In the genomic region with DNA sequence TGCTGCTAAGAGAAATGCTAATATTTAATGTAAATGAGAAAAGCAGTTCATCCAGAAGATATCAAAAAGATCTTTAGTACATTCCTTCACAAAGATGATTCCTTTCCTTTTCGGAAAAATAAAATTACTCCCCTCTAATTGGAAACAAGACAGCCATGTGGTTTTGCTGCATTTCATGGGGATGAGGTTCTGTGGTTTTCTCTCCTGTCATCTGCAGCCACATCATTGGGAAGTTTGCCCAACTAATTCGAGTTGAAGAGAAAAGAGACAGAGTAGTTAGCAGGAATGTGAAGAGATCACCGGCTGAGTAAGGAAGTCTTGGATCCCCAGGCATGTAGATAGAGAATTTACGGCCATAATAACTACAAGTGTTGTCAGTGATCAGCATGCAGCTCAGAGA, we compare ENCODE assay signal across 17 cellular contexts.
DNase-seq lines count a peak whose midpoint lies in the region; ATAC-seq, FAIRE-seq and TF ChIP-seq lines count a peak whose summit lies in the region.
"Had no signal": no experiment of that assay in that cellular context is flagged by ENCODE, and none has a peak within 500 bp of the region (broad histone marks: within the 10 kb centered on the region; RNA-seq: fewer than 3 reads in every experiment).

No MANE protein-coding gene starts in this region.

- H3K27me3 ChIP-seq in astrocyte (ENCODE audit: insufficient read depth, low read length) = no peaks in the 10 kb centered on the region
- H3K27me3 ChIP-seq: gastrocnemius medialis, sigmoid colon, testis had no signal

- H2AFZ ChIP-seq in astrocyte (ENCODE audit: low read depth, low read length) = no peak overlapping the region

- DNase-seq in A172 (ENCODE audit: low spot score) (peak; percentile 87), HK-2 (ENCODE audit: unreplicated experiment) (peak; percentile 43), astrocyte (ENCODE audit: low read depth) (peak; percentile 97), iris pigment epithelial cell (ENCODE audit: low read depth) (peak; percentile 95), GM19239 (ENCODE audit: insufficient read length, low spot score) (no peak), NCI-H2171 (lab: John Stamatoyannopoulos, UW) (no peak)
- no peak for DNase-seq in activated naive CD4-positive, alpha-beta T cell treated with Interleukin-2 at 50 U/mL for 16 hours
- DNase-seq: 8988T, activated gamma-delta T cell, gastrocnemius medialis, Kasumi-1, NCI-H2171 treated with DMSO at 0.1 percent for 48 hours, sigmoid colon, testis had no signal

- H3K79me2 ChIP-seq in astrocyte (ENCODE audit: insufficient read depth, low read length) = no peaks in the 10 kb centered on the region

- no peaks in the 10 kb centered on the region for H4K20me1 ChIP-seq in astrocyte (ENCODE audit: insufficient read depth, low read length)

- H3K27me3 Mint-ChIP-seq in astrocyte (ENCODE audit: low read depth, unreplicated experiment) = no peaks in the 10 kb centered on the region

- peaks cover 4% of the 10 kb centered on the region for H3K9me3 Mint-ChIP-seq in astrocyte (ENCODE audit: unreplicated experiment)

- no peaks in the 10 kb centered on the region for H3K36me3 Mint-ChIP-seq in astrocyte (ENCODE audit: low read depth, unreplicated experiment)

- no peak overlapping the region for H3K4me3 ChIP-seq in astrocyte (ENCODE audit: insufficient read depth, low read depth, low read length)
- H3K4me3 ChIP-seq: gastrocnemius medialis, sigmoid colon, testis had no signal

- peak overlapping the region; percentile 37 for H3K9ac ChIP-seq in astrocyte (ENCODE audit: low read length)

- no peaks in the 10 kb centered on the region for H3K36me3 ChIP-seq in astrocyte (ENCODE audit: insufficient read depth, low read length)
- H3K36me3 ChIP-seq: gastrocnemius medialis, sigmoid colon had no signal

- H3K4me2 ChIP-seq in astrocyte (ENCODE audit: low read length) = peak overlapping the region; percentile 47

- H3K27ac Mint-ChIP-seq in astrocyte (ENCODE audit: unreplicated experiment) = peak overlapping the region; percentile 88
- H3K27ac Mint-ChIP-seq: nephron had no signal

- H3K27ac ChIP-seq in astrocyte (ENCODE audit: low read depth, low read length) = peak overlapping the region; percentile 62
- H3K27ac ChIP-seq: gastrocnemius medialis, sigmoid colon, testis had no signal

- H3K4me1 Mint-ChIP-seq in astrocyte (ENCODE audit: low read depth, unreplicated experiment) = peaks cover 34% of the 10 kb centered on the region
- H3K4me1 Mint-ChIP-seq: nephron had no signal

- H3K4me3 Mint-ChIP-seq in astrocyte (ENCODE audit: unreplicated experiment) = no peak overlapping the region
- H3K4me3 Mint-ChIP-seq: nephron had no signal

- no peak for TF ChIP-seq CTCF in astrocyte (IDR thresholded peaks at IDR 0.05; ENCODE audit: insufficient read depth, low read depth, low read length)

- no peak for ATAC-seq in HG02588 (IDR thresholded peaks at IDR 0.05; ENCODE audit: unreplicated experiment)
- ATAC-seq: gastrocnemius medialis had no signal

- H3K4me1 ChIP-seq in astrocyte (ENCODE audit: insufficient read depth, low read length) = peaks cover 16% of the 10 kb centered on the region
- H3K4me1 ChIP-seq: gastrocnemius medialis, sigmoid colon, testis had no signal

- H3K9me3 ChIP-seq in astrocyte (ENCODE audit: insufficient read depth, low read depth, low read length) = no peaks in the 10 kb centered on the region
- H3K9me3 ChIP-seq: testis had no signal

- FAIRE-seq in astrocyte (lab: Jason Lieb, UNC) (peak; percentile 92), GM19239 (lab: Jason Lieb, UNC) (no peak)
- FAIRE-seq: colon had no signal

Comparison
In these comparisons a context has a peak if more than half of its experiments do, and no peak if none do; other contexts are left out.
1. DNase-seq: peak in A172 (single experiment), HK-2 (single experiment), astrocyte (single experiment) and iris pigment epithelial cell (single experiment); none in GM19239 (single experiment), activated naive CD4-positive, alpha-beta T cell treated with Interleukin-2 at 50 U/mL for 16 hours (single experiment) and NCI-H2171 (single experiment).